Comparison of ENCODE assay signal across 8 cellular contexts in the genomic region with DNA sequence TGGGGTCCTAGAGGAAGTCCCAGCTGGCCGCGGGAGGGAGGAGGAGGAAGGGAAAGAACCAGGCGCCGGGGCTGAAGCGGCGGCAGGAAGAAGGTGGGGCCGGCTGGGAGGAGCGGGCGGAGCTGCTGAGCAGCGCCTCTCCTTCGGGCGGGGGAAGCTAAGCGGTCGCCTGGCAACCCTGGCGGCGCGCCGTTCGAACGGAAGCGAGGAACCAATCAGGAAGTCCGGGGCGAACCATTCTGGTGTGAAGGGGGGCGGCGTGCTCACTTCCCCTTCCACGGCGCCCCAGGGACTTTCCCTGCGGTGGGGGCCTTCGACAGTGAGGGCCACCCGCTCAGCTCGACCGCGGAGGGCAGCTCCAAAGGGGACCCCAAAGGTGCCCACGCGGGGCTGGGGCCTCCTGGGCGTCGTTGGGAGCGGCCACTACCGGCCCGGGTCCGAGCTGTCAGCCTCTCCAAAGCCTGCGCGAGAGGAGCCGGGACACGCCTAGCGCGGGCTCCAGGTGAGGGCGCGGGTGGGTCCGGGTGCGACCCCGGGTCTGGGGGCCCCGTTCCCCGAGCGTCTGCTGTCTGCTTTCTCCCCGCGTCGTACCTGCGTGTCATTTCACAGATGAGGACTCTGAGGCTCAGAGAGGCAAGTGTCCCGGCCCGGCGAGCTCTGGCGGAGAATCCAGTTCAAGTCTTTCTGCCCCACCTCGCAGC. TPM values are rescaled to one million over a fixed set of nuclear protein-coding genes. Genes with fewer than 3 reads are reported as not detected.
DNase-seq lines count a peak whose midpoint lies in the region; TF ChIP-seq lines count a peak whose summit lies in the region.

Gene FAM110A, plus strand, starts transcription at position 266 of the 701 bp plus-strand sequence. CDS start 11,090 bp downstream, outside the sequence.

- H3K27ac ChIP-seq in neuronal stem cell (replicated peaks; ENCODE audit: low read length) (peak within 1 kb of the TSS; percentile 28), subcutaneous abdominal adipose tissue (ENCODE audit: low read depth, low read length) (peak within 1 kb of the TSS; percentile 74)

- H3K36me3 Mint-ChIP-seq in HFFc6 (ENCODE audit: low read depth), result peaks cover 6% of the 10 kb centered on the region

- no CpG with 5 or more reads among the region's 64 CpGs for WGBS in neuronal stem cell (ENCODE audit: extremely low coverage in 2 of 2, insufficient read length in 2 of 2, insufficient replicate concordance in 1 of 2), 2 donors

- peak within 1 kb of the TSS; percentile 70 for H3K4me2 ChIP-seq in neuronal stem cell (ENCODE audit: insufficient read depth, low read length, poor library complexity, severe bottlenecking)

- no peaks in the 10 kb centered on the region; the same call in none of the 2 replicates for H3K27me3 Mint-ChIP-seq in HFFc6 (ENCODE audit: insufficient read depth)

- H3K79me1 ChIP-seq in neuronal stem cell (ENCODE audit: low read depth, low read length), result peaks cover 4% of the 10 kb centered on the region

- H3K9ac ChIP-seq in neuronal stem cell (ENCODE audit: low read depth, low read length, poor library complexity) (peak within 1 kb of the TSS; percentile 83), subcutaneous abdominal adipose tissue (ENCODE audit: low read length in 5 of 5) (peak within 1 kb of the TSS; percentile 26 to 88 (median 82))

- H2BK12ac ChIP-seq in neuronal stem cell (ENCODE audit: low read length), result no peak within 1 kb of the TSS

- no peak within 1 kb of the TSS for H3K4ac ChIP-seq in neuronal stem cell (ENCODE audit: low read length)

- H4K91ac ChIP-seq in neuronal stem cell (ENCODE audit: low read depth, low read length, poor library complexity), result no peak within 1 kb of the TSS

- TF ChIP-seq CTCF in GM06990 (IDR thresholded peaks at IDR 0.05; ENCODE audit: insufficient read depth, low read length, poor library complexity, severe bottlenecking) (no peak), HFFc6 (IDR thresholded peaks at IDR 0.05) (no peak)

- H3K36me3 ChIP-seq in GM06990 (ENCODE audit: control insufficient read depth, insufficient read depth, low read length) (no peaks in the 10 kb centered on the region), neuronal stem cell (replicated peaks in 1 of 2; ENCODE audit: control insufficient read depth in 2 of 2, insufficient read depth in 2 of 2, low read length in 2 of 2) (peaks cover 0 to 2% of the 10 kb centered on the region in 2 donors), subcutaneous abdominal adipose tissue (ENCODE audit: control insufficient read depth in 5 of 5, insufficient read depth in 5 of 5, low read length in 5 of 5) (no peaks in the 10 kb centered on the region)

- no peak within 1 kb of the TSS for H2BK15ac ChIP-seq in neuronal stem cell (ENCODE audit: low read length)

- H3K27ac Mint-ChIP-seq in HFFc6, result peak within 1 kb of the TSS; percentile 86

- H3K4me3 Mint-ChIP-seq in HFFc6, result peak within 1 kb of the TSS; percentile 89

- no peak within 1 kb of the TSS for H2BK120ac ChIP-seq in neuronal stem cell (ENCODE audit: low read depth, low read length)

- H3K14ac ChIP-seq in neuronal stem cell (ENCODE audit: low read length), result no peak within 1 kb of the TSS

- H3K9me3 ChIP-seq in neuronal stem cell (replicated peaks in 1 of 2; ENCODE audit: control insufficient read depth in 2 of 2, insufficient read depth in 1 of 2, low read depth in 1 of 2, low read length in 2 of 2), result peaks cover 0 to 2% of the 10 kb centered on the region in 2 donors
- peaks cover 0 to 4% (median 2%) of the 10 kb centered on the region in 5 donors for H3K9me3 ChIP-seq in subcutaneous abdominal adipose tissue (ENCODE audit: control insufficient read depth in 5 of 5, low read length in 5 of 5)

- H3K27me3 ChIP-seq in GM06990 (replicated peaks; ENCODE audit: control insufficient read depth, insufficient read depth, low read length), result no peaks in the 10 kb centered on the region
- peaks cover 0 to 10% (median 0%) of the 10 kb centered on the region in 3 experiments for H3K27me3 ChIP-seq in neuronal stem cell (ENCODE audit: control insufficient read depth in 3 of 3, insufficient read depth in 3 of 3, low read depth in 1 of 3, low read length in 3 of 3)
- no peaks in the 10 kb centered on the region for H3K27me3 ChIP-seq in subcutaneous abdominal adipose tissue (ENCODE audit: control insufficient read depth in 5 of 5, insufficient read depth in 4 of 5, low read length in 5 of 5)

- peaks cover 0 to 4% of the 10 kb centered on the region in 2 donors for H3K4me1 ChIP-seq in neuronal stem cell (ENCODE audit: control insufficient read depth in 2 of 2, insufficient read depth in 1 of 2, low read depth in 1 of 2, low read length in 2 of 2)
- peaks cover 3 to 54% (median 42%) of the 10 kb centered on the region in 5 donors for H3K4me1 ChIP-seq in subcutaneous abdominal adipose tissue (ENCODE audit: control insufficient read depth in 5 of 5, insufficient read depth in 5 of 5, low read length in 5 of 5)

- no peak within 1 kb of the TSS for H2AK5ac ChIP-seq in neuronal stem cell (ENCODE audit: low read depth, low read length)

- H2AFZ ChIP-seq in neuronal stem cell (ENCODE audit: low read length), result peak within 1 kb of the TSS; percentile 95

- peak; percentile 96 for DNase-seq in GM06990 (ENCODE audit: extremely low read depth, insufficient read length)
- peak; percentile 94 for DNase-seq in HFFc6
- peak; percentile 93 for DNase-seq in NAMALWA (ENCODE audit: low spot score)
- peak; percentile 96 for DNase-seq in SK-N-DZ (ENCODE audit: low spot score)
- DNase-seq in activated naive CD4-positive, alpha-beta T cell treated with Interleukin-2 at 50 U/mL for 16 hours, result peak; percentile 96
- peak; percentile 88 for DNase-seq in foreskin melanocyte
- DNase-seq in neuronal stem cell (ENCODE audit: low spot score), result peak; percentile 86

- peak within 1 kb of the TSS; percentile 47 for H2BK5ac ChIP-seq in neuronal stem cell (ENCODE audit: low read length)

- no peaks in the 10 kb centered on the region for H3K9me3 Mint-ChIP-seq in HFFc6

- H4K8ac ChIP-seq in neuronal stem cell (ENCODE audit: low read depth, low read length), result no peak within 1 kb of the TSS

- peak within 1 kb of the TSS; percentile 57 for H3K23ac ChIP-seq in neuronal stem cell (ENCODE audit: low read depth, low read length, poor library complexity)

- peaks cover 60% of the 10 kb centered on the region for H3K4me1 Mint-ChIP-seq in HFFc6 (ENCODE audit: low read depth)

- peak within 1 kb of the TSS; percentile 84 for H3K4me3 ChIP-seq in GM06990 (replicated peaks; ENCODE audit: low read depth, low read length)
- H3K4me3 ChIP-seq in neuronal stem cell (ENCODE audit: low read length in 2 of 2), result peak within 1 kb of the TSS; percentile 78 to 89
- H3K4me3 ChIP-seq in subcutaneous abdominal adipose tissue (ENCODE audit: low read depth in 1 of 5, low read length in 5 of 5), result peak within 1 kb of the TSS; percentile 71 to 82 (median 74)

- peak within 1 kb of the TSS; percentile 96 for H3K18ac ChIP-seq in neuronal stem cell (ENCODE audit: low read length)

RNA-seq across cellular contexts. Expression of gene FAM110A, which starts in this region (rescaled TPM):
- 1 to 10 TPM; 3.6 to 6.4 (median 5.3) TPM for total RNA-seq in HFFc6 (2021; fragmentation: NEBNext Ultra II Directional; extraction: Animal tissue kit (Norgen Biotek cat#: 25700))
- 18.3 and 18.6 TPM in 2 replicates for polyA plus RNA-seq in SK-N-DZ (2014; cell fraction: cytosol; rRNA removed)
- 6.8 and 10.0 TPM in 2 replicates for polyA plus RNA-seq in SK-N-DZ (2014; cell fraction: nucleus; rRNA removed)
- 12.2 TPM for polyA plus RNA-seq in neuronal stem cell (2013, experiment 1 of 2)
- 11.7 TPM for polyA plus RNA-seq in neuronal stem cell (2013, experiment 2 of 2)

Comparison
In these comparisons a context has a peak if more than half of its experiments do, and no peak if none do; other contexts are left out.
1. Peak in every context shown above with its lines: DNase-seq, H3K4me3 ChIP-seq and H3K27ac ChIP-seq.